ENCODE assay signal across 8 cellular contexts in the genomic region with DNA sequence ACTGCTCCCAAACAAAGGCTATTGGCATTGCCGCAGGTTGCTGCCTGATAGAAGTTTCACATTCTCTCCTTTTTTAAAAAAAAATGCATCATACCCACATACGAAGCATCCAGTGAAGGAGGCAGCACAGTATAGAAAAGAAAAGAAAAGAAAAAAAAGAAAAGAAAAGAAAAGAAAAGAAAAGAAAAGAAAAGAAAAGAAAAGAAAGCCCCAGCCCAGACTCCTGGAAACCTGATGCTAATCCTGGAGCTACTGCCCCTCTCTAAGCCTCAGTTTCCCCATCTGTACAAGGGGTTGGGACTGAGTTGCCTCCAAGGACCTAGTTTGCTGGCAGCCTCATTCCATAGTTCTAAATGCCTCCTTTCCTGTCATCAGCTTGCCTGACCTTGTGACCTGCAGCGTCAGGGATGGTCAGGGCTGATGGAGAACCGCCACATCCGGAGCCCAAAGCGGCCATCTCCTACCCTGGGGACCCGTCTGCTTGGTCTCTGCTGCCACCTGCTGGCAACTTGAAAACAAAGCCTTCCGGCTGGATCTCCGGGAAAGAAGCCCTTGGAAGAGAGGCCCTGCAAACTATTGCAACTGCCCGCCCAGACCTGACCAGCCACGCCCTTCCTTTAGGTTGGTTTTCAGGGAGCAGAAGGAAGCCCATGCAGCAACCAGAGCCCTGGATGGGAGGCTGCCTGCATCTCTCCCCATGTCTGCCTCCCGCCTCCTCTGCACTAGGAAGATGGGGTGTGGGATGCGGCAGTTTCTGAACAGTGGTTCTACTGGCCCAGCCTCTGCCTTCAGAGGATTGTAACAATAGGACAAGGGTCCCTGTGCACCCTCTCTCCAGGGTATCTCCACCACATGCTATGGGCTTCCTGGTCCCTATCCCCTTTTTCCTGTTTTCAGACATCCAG. TPM values are rescaled to one million over a fixed set of nuclear protein-coding genes. Genes with fewer than 3 reads are reported as not detected.
DNase-seq lines count a peak whose midpoint lies in the region; ATAC-seq and TF ChIP-seq lines count a peak whose summit lies in the region.

No MANE protein-coding gene starts in this region.

- intact Hi-C loops in naive thymus-derived CD4-positive, alpha-beta T cell (cut with micrococcal nuclease), result loop anchor here (1.0 to 5.0 kb wide), 4 partner anchors 715 to 1175 kb away; no protein-coding TSS in a partner anchor

- no peak overlapping the region for H2AFZ ChIP-seq in OCI-LY1 (ENCODE audit: low read length)

- H3K79me2 ChIP-seq in OCI-LY1 (ENCODE audit: insufficient read depth, low read length), result no peaks in the 10 kb centered on the region

- no peak overlapping the region for H3K4me2 ChIP-seq in OCI-LY1 (ENCODE audit: low read length)

- CTCF ChIA-PET in naive thymus-derived CD4-positive, alpha-beta T cell (lab: Charles Lee), result interaction anchor here (0.9 to 2.2 kb wide), 4 partner anchors 20 to 838 kb away, joined by 5 to 11 read pairs (median 6); partner anchors contain the start of gene NLRP1

- POLR2A ChIA-PET in naive thymus-derived CD4-positive, alpha-beta T cell (lab: Charles Lee), result interaction anchor here (0.6 kb wide), 1 partner anchor 591 kb away, joined by 3 read pairs; no protein-coding TSS in a partner anchor

- H3K4me3 Mint-ChIP-seq in naive thymus-derived CD4-positive, alpha-beta T cell, result no peak overlapping the region
- H3K4me3 Mint-ChIP-seq in stimulated activated effector memory CD8-positive, alpha-beta T cell treated with anti-CD3 and anti-CD28 coated beads, Interleukin-12 subunit alpha, Interleukin-12 subunit beta, amount 100 ng/mL, for 72 hours, result no peak overlapping the region

- H3K36me3 Mint-ChIP-seq in naive thymus-derived CD4-positive, alpha-beta T cell, result no peaks in the 10 kb centered on the region
- H3K36me3 Mint-ChIP-seq in stimulated activated effector memory CD8-positive, alpha-beta T cell treated with anti-CD3 and anti-CD28 coated beads, Interleukin-12 subunit alpha, Interleukin-12 subunit beta, amount 100 ng/mL, for 72 hours, result no peaks in the 10 kb centered on the region

- H3K4me1 Mint-ChIP-seq in naive thymus-derived CD4-positive, alpha-beta T cell, result peaks cover 1 to 8% (median 3%) of the 10 kb centered on the region in 7 donors
- H3K4me1 Mint-ChIP-seq in stimulated activated effector memory CD8-positive, alpha-beta T cell treated with anti-CD3 and anti-CD28 coated beads, Interleukin-12 subunit alpha, Interleukin-12 subunit beta, amount 100 ng/mL, for 72 hours, result peaks cover 15% of the 10 kb centered on the region

- no peaks in the 10 kb centered on the region for H3K36me3 ChIP-seq in OCI-LY1 (ENCODE audit: insufficient read depth, low read length)
- H3K36me3 ChIP-seq in naive thymus-derived CD4-positive, alpha-beta T cell (ENCODE audit: control insufficient read depth in 2 of 3, insufficient read depth in 3 of 3, low read length in 3 of 3), result no peaks in the 10 kb centered on the region

- peak; percentile 89 for ATAC-seq in naive thymus-derived CD4-positive, alpha-beta T cell
- peak; percentile 76 for ATAC-seq in stimulated activated effector memory CD8-positive, alpha-beta T cell treated with anti-CD3 and anti-CD28 coated beads, Interleukin-12 subunit alpha, Interleukin-12 subunit beta, amount 100 ng/mL, for 72 hours
- ATAC-seq in HG03196 (IDR thresholded peaks at IDR 0.05; ENCODE audit: unreplicated experiment), result no peak

- H3K27ac Mint-ChIP-seq in naive thymus-derived CD4-positive, alpha-beta T cell, result peak overlapping the region in 1 of 9 donors; percentile 25
- H3K27ac Mint-ChIP-seq in stimulated activated effector memory CD8-positive, alpha-beta T cell treated with anti-CD3 and anti-CD28 coated beads, Interleukin-12 subunit alpha, Interleukin-12 subunit beta, amount 100 ng/mL, for 72 hours, result no peak overlapping the region

- no peaks in the 10 kb centered on the region for H4K20me1 ChIP-seq in OCI-LY1 (ENCODE audit: insufficient read depth, low read length)

- no peaks in the 10 kb centered on the region for H3K9me3 ChIP-seq in OCI-LY1 (ENCODE audit: low read length)
- H3K9me3 ChIP-seq in naive thymus-derived CD4-positive, alpha-beta T cell (ENCODE audit: control insufficient read depth in 2 of 3, low read length in 3 of 3), result no peaks in the 10 kb centered on the region

- H3K9me3 Mint-ChIP-seq in naive thymus-derived CD4-positive, alpha-beta T cell, result no peaks in the 10 kb centered on the region
- H3K9me3 Mint-ChIP-seq in stimulated activated effector memory CD8-positive, alpha-beta T cell treated with anti-CD3 and anti-CD28 coated beads, Interleukin-12 subunit alpha, Interleukin-12 subunit beta, amount 100 ng/mL, for 72 hours, result no peaks in the 10 kb centered on the region

- TF ChIP-seq POLR2A in erythroblast (IDR thresholded peaks at IDR 0.05; ENCODE audit: low read length), result no peak

- peaks cover 0 to 57% (median 11%) of the 10 kb centered on the region in 5 donors for H3K27me3 Mint-ChIP-seq in naive thymus-derived CD4-positive, alpha-beta T cell

- peak; percentile 71 for TF ChIP-seq CTCF in OCI-LY1 (IDR thresholded peaks at IDR 0.05; ENCODE audit: low read length)

- no peaks in the 10 kb centered on the region for H3K4me1 ChIP-seq in OCI-LY1 (ENCODE audit: insufficient read depth, low read length, severe bottlenecking)
- peaks cover 0 to 5% of the 10 kb centered on the region in 2 donors for H3K4me1 ChIP-seq in naive thymus-derived CD4-positive, alpha-beta T cell (ENCODE audit: control insufficient read depth in 2 of 2, insufficient read depth in 2 of 2, low read length in 2 of 2)

- no peaks in the 10 kb centered on the region for H3K27me3 ChIP-seq in OCI-LY1 (ENCODE audit: insufficient read depth, low read length)
- H3K27me3 ChIP-seq in naive thymus-derived CD4-positive, alpha-beta T cell (ENCODE audit: control insufficient read depth in 2 of 2, insufficient read depth in 2 of 2, low read length in 2 of 2), result no peaks in the 10 kb centered on the region

- no peak overlapping the region for H3K4me3 ChIP-seq in OCI-LY1 (ENCODE audit: low read depth, low read length, poor library complexity, severe bottlenecking)
- H3K4me3 ChIP-seq in naive thymus-derived CD4-positive, alpha-beta T cell (ENCODE audit: low read length), result no peak overlapping the region

- H3F3A ChIP-seq in OCI-LY1 (ENCODE audit: insufficient read depth, low read length), result no peaks in the 10 kb centered on the region

- DNase-seq in CD1c-positive myeloid dendritic cell (ENCODE audit: extremely low spot score), result peak; percentile 86
- peak; percentile 89 for DNase-seq in HK-2 (ENCODE audit: unreplicated experiment)
- peak; percentile 70 for DNase-seq in activated CD8-positive, alpha-beta memory T cell treated with anti-CD3 and anti-CD28 coated beads, Interleukin-2, amount 50 U/mL, for 4 hours
- DNase-seq in erythroblast (lab: John Stamatoyannopoulos, UW), result peak; percentile 63 to 82
- DNase-seq in naive thymus-derived CD4-positive, alpha-beta T cell, result peak; percentile 28 to 74 (median 56)
- DNase-seq in stimulated activated effector memory CD8-positive, alpha-beta T cell treated with anti-CD3 and anti-CD28 coated beads, Interleukin-12 subunit alpha, Interleukin-12 subunit beta, amount 100 ng/mL, for 72 hours (ENCODE audit: low spot score in 2 of 2), result peak; percentile 67 to 85

- H3K9me2 ChIP-seq in OCI-LY1 (ENCODE audit: low read depth, low read length), result no peaks in the 10 kb centered on the region

- no peak overlapping the region for H3K9ac ChIP-seq in OCI-LY1 (ENCODE audit: low read length)

- H3K27ac ChIP-seq in OCI-LY1 (ENCODE audit: low read depth, low read length, poor library complexity, severe bottlenecking), result no peak overlapping the region
- H3K27ac ChIP-seq in naive thymus-derived CD4-positive, alpha-beta T cell (ENCODE audit: low read depth, low read length), result no peak overlapping the region

RNA-seq across cellular contexts. Expression of gene AIPL1, which starts 13.0 kb away (rescaled TPM):
- total RNA-seq in naive thymus-derived CD4-positive, alpha-beta T cell, result not detected
- not detected for polyA plus RNA-seq in naive thymus-derived CD4-positive, alpha-beta T cell

RNA-seq across cellular contexts. Expression of gene PIMREG, which starts 22.3 kb away (rescaled TPM):
- total RNA-seq in naive thymus-derived CD4-positive, alpha-beta T cell, result 10 to 100 TPM in 1 of 5 experiments, under 1 TPM in 1, not detected in 3; 0.49 to 18.6 TPM
- polyA plus RNA-seq in naive thymus-derived CD4-positive, alpha-beta T cell, result under 1 TPM; 0.12 to 0.47 TPM
